8 cellular contexts compared by ENCODE assay signal in genomic region chr4:112361181-112361791, GRCh38.
DNase-seq lines count a peak whose midpoint lies in the region; ATAC-seq lines count a peak whose summit lies in the region.

No MANE protein-coding gene starts in this region.

- no peak overlapping the region for H3K27ac Mint-ChIP-seq in immature natural killer cell

- no peaks in the 10 kb centered on the region for H3K36me3 ChIP-seq in NT2/D1 (ENCODE audit: insufficient read depth, insufficient read length, low read length)

- H3K4me1 ChIP-seq in NT2/D1 (ENCODE audit: insufficient read depth, insufficient read length): no peaks in the 10 kb centered on the region

- H3K27me3 Mint-ChIP-seq in immature natural killer cell (ENCODE audit: low read depth in 3 of 3): peaks cover 0 to 5% (median 2%) of the 10 kb centered on the region in 3 donors

- H3K4me1 Mint-ChIP-seq in immature natural killer cell: no peaks in the 10 kb centered on the region

- H3K36me3 Mint-ChIP-seq in immature natural killer cell: peaks cover 0 to 4% (median 3%) of the 10 kb centered on the region in 3 donors

- no peaks in the 10 kb centered on the region for H3K27me3 ChIP-seq in NT2/D1 (ENCODE audit: insufficient read depth, insufficient read length)

- DNase-seq in NT2/D1 (ENCODE audit: low read depth, low spot score) (peak; percentile 78), islet precursor cell (peak; percentile 89), mesenteric fat pad (ENCODE audit: low spot score) (no peak), immature natural killer cell (no peak), HUDEP-2 (lab: John Stamatoyannopoulos, UW; ENCODE audit: unreplicated experiment in 76 of 76) (no peak)

- ATAC-seq in GM18861 (IDR thresholded peaks at IDR 0.05; ENCODE audit: unreplicated experiment) (peak; percentile 92), HG02623 (IDR thresholded peaks at IDR 0.05; ENCODE audit: unreplicated experiment) (peak; percentile 63), HG02884 (IDR thresholded peaks at IDR 0.05; ENCODE audit: unreplicated experiment) (no peak)

- H3K9me3 Mint-ChIP-seq in immature natural killer cell: peaks cover 1 to 16% (median 7%) of the 10 kb centered on the region in 6 donors

- peaks cover 10% of the 10 kb centered on the region; the same call in 1 of the 2 replicates for H3K9me3 ChIP-seq in NT2/D1 (ENCODE audit: insufficient read depth, low read length)

- peak overlapping the region; percentile 16 for H3K9ac ChIP-seq in NT2/D1 (ENCODE audit: insufficient read length, low read depth)

- peak overlapping the region; percentile 8 for H3K4me3 ChIP-seq in NT2/D1 (ENCODE audit: insufficient read length, low read depth)

- no peak overlapping the region for H3K4me3 Mint-ChIP-seq in immature natural killer cell

Comparison
In these comparisons a context has a peak if more than half of its experiments do, and no peak if none do; other contexts are left out.
1. DNase-seq: peak in NT2/D1 (single experiment) and islet precursor cell (single experiment); none in mesenteric fat pad (single experiment), immature natural killer cell (0 of 3) and HUDEP-2 (0 of 76).